16 cellular contexts compared by ENCODE assay signal in genomic region chr5:116272281-116272941, GRCh38.
A peak's percentile ranks its signal among the peaks of the same experiment; 100 is the strongest.
DNase-seq lines count a peak whose midpoint lies in the region; ATAC-seq and TF ChIP-seq lines count a peak whose summit lies in the region.
"Had no signal": no experiment of that assay in that cellular context is flagged by ENCODE, and none has a peak within 500 bp of the region (broad histone marks: within the 10 kb centered on the region; RNA-seq: fewer than 3 reads in every experiment).

No MANE protein-coding gene starts in this region.

- DNase-seq in AG09309 (ENCODE audit: low read depth) (peak; percentile 42), RPMI7951 (ENCODE audit: low read depth) (peak; percentile 28), right cardiac atrium (no peak), 8988T (no peak), NCI-H1694 (lab: John Stamatoyannopoulos, UW) (no peak), osteocyte (ENCODE audit: extremely low spot score, unreplicated experiment) (no peak)
- DNase-seq: activated CD4-positive, alpha-beta T cell treated with anti-CD3 and anti-CD28 coated beads, Interleukin-2, amount 50 U/mL, for 48 hours; CD8-positive, alpha-beta T cell; hypothalamus; NCI-H2029; T-helper 1 cell had no signal

- H3K4me1 ChIP-seq in right cardiac atrium (ENCODE audit: control insufficient read depth, insufficient read depth, low read length) = no peaks in the 10 kb centered on the region

- intact Hi-C loops in right cardiac atrium (cut with DNase I) = no loop called here

- H3K9me3 ChIP-seq in right cardiac atrium (ENCODE audit: control insufficient read depth, low read length) = no peaks in the 10 kb centered on the region

- peaks cover 11% of the 10 kb centered on the region for H3K9me3 Mint-ChIP-seq in osteocyte (ENCODE audit: unreplicated experiment)

- TF ChIP-seq CTCF in AG09309 (IDR thresholded peaks at IDR 0.05; ENCODE audit: control insufficient read depth, insufficient read depth, low read depth, low read length, missing control alignments) = no peak
- no peak for TF ChIP-seq CTCF in osteocyte (IDR thresholded peaks at IDR 0.05)

- H3K4me3 ChIP-seq in AG09309 (ENCODE audit: control insufficient read depth, low read depth, low read length) = no peak overlapping the region
- no peak overlapping the region for H3K4me3 ChIP-seq in right cardiac atrium (ENCODE audit: low read length)

- no peak overlapping the region for H3K27ac ChIP-seq in right cardiac atrium (ENCODE audit: low read length)

- no peaks in the 10 kb centered on the region for H3K27me3 Mint-ChIP-seq in osteocyte (ENCODE audit: unreplicated experiment)
- H3K27me3 Mint-ChIP-seq: activated naive CD4-positive, alpha-beta T cell treated with anti-CD3 and anti-CD28 coated beads, Interleukin-2, amount 50 U/mL, for 24 hours; dendritic cell treated with granulocyte-macrophage colony-stimulating factor and Interleukin-4, amounts not matched to agents 40 ng/mL and 50 ng/mL, for 4 days had no signal

- H3K27me3 ChIP-seq in right cardiac atrium (ENCODE audit: control insufficient read depth, insufficient read depth) = no peaks in the 10 kb centered on the region

- H3K4me3 Mint-ChIP-seq in osteocyte (ENCODE audit: unreplicated experiment) = no peak overlapping the region
- H3K4me3 Mint-ChIP-seq: activated naive CD4-positive, alpha-beta T cell treated with anti-CD3 and anti-CD28 coated beads, Interleukin-2, amount 50 U/mL, for 24 hours; CD8-positive, alpha-beta T cell; dendritic cell treated with granulocyte-macrophage colony-stimulating factor and Interleukin-4, amounts not matched to agents 40 ng/mL and 50 ng/mL, for 4 days; mesothelial cell of epicardium had no signal

- H3K4me1 Mint-ChIP-seq in osteocyte (ENCODE audit: unreplicated experiment) = no peaks in the 10 kb centered on the region
- H3K4me1 Mint-ChIP-seq: activated naive CD4-positive, alpha-beta T cell treated with anti-CD3 and anti-CD28 coated beads, Interleukin-2, amount 50 U/mL, for 24 hours; mesothelial cell of epicardium had no signal

- H3K27ac Mint-ChIP-seq in osteocyte (ENCODE audit: unreplicated experiment) = no peak overlapping the region
- H3K27ac Mint-ChIP-seq: activated naive CD4-positive, alpha-beta T cell treated with anti-CD3 and anti-CD28 coated beads, Interleukin-2, amount 50 U/mL, for 24 hours; CD8-positive, alpha-beta T cell; dendritic cell treated with granulocyte-macrophage colony-stimulating factor and Interleukin-4, amounts not matched to agents 40 ng/mL and 50 ng/mL, for 4 days; mesothelial cell of epicardium had no signal

- peaks cover 15% of the 10 kb centered on the region for H3K36me3 Mint-ChIP-seq in osteocyte (ENCODE audit: unreplicated experiment)

- WGBS in right cardiac atrium = 76% methylated on average over 5 of the region's 5 CpGs

- ATAC-seq in GM18511 (IDR thresholded peaks at IDR 0.05; ENCODE audit: unreplicated experiment) (peak; percentile 31), right cardiac atrium (peak; percentile 57 to 58), GM19351 (IDR thresholded peaks at IDR 0.05; ENCODE audit: unreplicated experiment) (no peak)
- ATAC-seq: CD8-positive, alpha-beta T cell had no signal

Comparison
In these comparisons a context has a peak if more than half of its experiments do, and no peak if none do; other contexts are left out.
1. DNase-seq: peak in AG09309 (single experiment) and RPMI7951 (single experiment); none in right cardiac atrium (0 of 3), 8988T (single experiment), NCI-H1694 (single experiment) and osteocyte (single experiment).